ENCODE assay signal across 8 cellular contexts in genomic region chr14:24146978-24147760, GRCh38. TPM values are rescaled to one million over a fixed set of nuclear protein-coding genes. Genes with fewer than 3 reads are reported as not detected.
A peak's percentile ranks its signal among the peaks of the same experiment; 100 is the strongest.
DNase-seq lines count a peak whose midpoint lies in the region; ATAC-seq, FAIRE-seq and TF ChIP-seq lines count a peak whose summit lies in the region.

RNF31 (plus strand) TSS chr14:24147498; CDS start chr14:24147699, 201 bp downstream.

- H3K9ac ChIP-seq in H1 (replicated peaks in 1 of 4; ENCODE audit: extremely low read depth in 1 of 4, low read depth in 3 of 4, low read length in 3 of 4) (peak within 1 kb of the TSS; percentile 66 to 73 (median 70)), mesendoderm (ENCODE audit: low read length) (peak within 1 kb of the TSS; percentile 98)

- no peak within 1 kb of the TSS for H3K4ac ChIP-seq in H1 (replicated peaks; ENCODE audit: insufficient read length, low read depth, low read length)
- H3K4ac ChIP-seq in mesendoderm (ENCODE audit: low read depth, low read length) = no peak within 1 kb of the TSS

- H3K79me1 ChIP-seq in H1 (ENCODE audit: low read depth, low read length) = peaks cover 11% of the 10 kb centered on the region; the same call in 1 of the 2 replicates
- peaks cover 20% of the 10 kb centered on the region for H3K79me1 ChIP-seq in mesendoderm (ENCODE audit: low read length)

- peak within 1 kb of the TSS; percentile 34 for H4K91ac ChIP-seq in H1 (replicated peaks; ENCODE audit: insufficient read length, low read length)

- H2BK12ac ChIP-seq in H1 (ENCODE audit: low read depth, low read length) = 0 out of 2 replicates have a peak within 1 kb of the TSS, but pooled peaks have one; percentile 46

- TF ChIP-seq CTCF in H1 (IDR thresholded peaks at IDR 0.05; ENCODE audit: control extremely low read depth in 1 of 3, insufficient read depth in 1 of 3, low read depth in 1 of 3, low read length in 3 of 3) = no peak

- H3K18ac ChIP-seq in H1 (ENCODE audit: extremely low read depth, low read length) (peak within 1 kb of the TSS; percentile 53; the same call in 1 of the 2 replicates), mesendoderm (ENCODE audit: low read length) (peak within 1 kb of the TSS; percentile 43)

- DNase-seq in COLO668 (lab: John Stamatoyannopoulos, UW; ENCODE audit: unreplicated experiment) (peak; percentile 99), HT1080 (ENCODE audit: low read depth) (peak; percentile 98), NOMO-1 treated with DMSO at 0.1 percent for 48 hours (lab: John Stamatoyannopoulos, UW; ENCODE audit: unreplicated experiment) (peak; percentile 100), H1 (ENCODE audit: low read depth in 1 of 2, low spot score in 2 of 2) (peak; percentile 93 to 96), mesendoderm (peak; percentile 99)
- DNase-seq in activated CD8-positive, alpha-beta memory T cell treated with anti-CD3 and anti-CD28 coated beads for 4 hours (ENCODE audit: low read depth in 2 of 2) = peak; percentile 93 to 96
- peak; percentile 94 for DNase-seq in stimulated activated CD8-positive, alpha-beta memory T cell treated with anti-CD3 and anti-CD28 coated beads, Interleukin-15, amount 100 ng/mL, for 1 hour (ENCODE audit: low read depth)

- no peak within 1 kb of the TSS for H2BK20ac ChIP-seq in H1 (ENCODE audit: low read length)

- peaks cover 0 to 19% of the 10 kb centered on the region in 2 experiments for H4K20me1 ChIP-seq in H1 (replicated peaks in 1 of 2; ENCODE audit: control insufficient read depth in 1 of 2, insufficient read depth in 2 of 2, low read length in 2 of 2)

- peaks cover 10% of the 10 kb centered on the region for H3K23me2 ChIP-seq in H1 (ENCODE audit: low read depth, low read length)

- H3K27me3 ChIP-seq in H1 (replicated peaks in 1 of 4; ENCODE audit: control insufficient read depth in 3 of 4, extremely low read depth in 1 of 4, insufficient read depth in 3 of 4, low read length in 3 of 4) (no peaks in the 10 kb centered on the region), mesendoderm (ENCODE audit: insufficient read depth, low read length, poor library complexity) (no peaks in the 10 kb centered on the region)

- H3K9me3 ChIP-seq in H1 (ENCODE audit: insufficient read depth in 2 of 2, low read depth in 1 of 2, low read length in 1 of 2) = no peaks in the 10 kb centered on the region

- TF ChIP-seq EP300 in H1 (IDR thresholded peaks at IDR 0.05; ENCODE audit: borderline replicate concordance in 1 of 2, low read depth in 2 of 2, low read length in 2 of 2) = no peak

- H3K4me2 ChIP-seq in H1 (ENCODE audit: insufficient read depth in 1 of 2, low read depth in 2 of 2, low read length in 2 of 2) (peak within 1 kb of the TSS; percentile 83 to 96), mesendoderm (ENCODE audit: low read length) (peak within 1 kb of the TSS; percentile 98)

- POLR2A ChIA-PET in H1 (lab: Charles Lee; ENCODE audit: partially characterized antibody) = interaction anchor here (0.6 to 9.6 kb wide), 20 partner anchors 9 to 152 kb away, joined by 3 to 86 read pairs (median 5); partner anchors contain the start of genes CHMP4A, DCAF11, DHRS1 and IPO4

- peak within 1 kb of the TSS; percentile 94 for H2BK5ac ChIP-seq in H1 (ENCODE audit: low read depth, low read length)
- peak within 1 kb of the TSS; percentile 80 for H2BK5ac ChIP-seq in mesendoderm (ENCODE audit: low read length)

- H4K5ac ChIP-seq in H1 (ENCODE audit: insufficient read length, low read depth, low read length) (peak within 1 kb of the TSS; percentile 2), mesendoderm (ENCODE audit: low read length) (no peak within 1 kb of the TSS)

- H3K4me1 ChIP-seq in H1 (replicated peaks in 1 of 4; ENCODE audit: control insufficient read depth in 3 of 4, insufficient read depth in 4 of 4, low read length in 3 of 4) = peaks cover 0 to 10% (median 7%) of the 10 kb centered on the region in 4 experiments; a peak in 5 of 7 replicates
- H3K4me1 ChIP-seq in mesendoderm (ENCODE audit: control insufficient read depth, low read depth, low read length) = peaks cover 8% of the 10 kb centered on the region

- H3K23ac ChIP-seq in H1 (ENCODE audit: insufficient read length) (no peak within 1 kb of the TSS), mesendoderm (ENCODE audit: low read length) (peak within 1 kb of the TSS; percentile 66)

- WGBS in H1 (ENCODE audit: extremely low coverage in 1 of 2, insufficient coverage in 1 of 2, insufficient read length in 1 of 2, insufficient replicate concordance in 2 of 2, low coverage in 1 of 2, low lambda C conversion rate in 2 of 2, missing lambda C conversion rate in 1 of 2), 2 experiments = 1% methylated on average over 55 of the region's 57 CpGs; no CpG with 5 or more reads in 1 of the 2 experiments
- no CpG with 5 or more reads among the region's 57 CpGs for WGBS in mesendoderm (ENCODE audit: extremely low coverage, insufficient coverage, low lambda C conversion rate)

- CTCF ChIA-PET in H1 (lab: Charles Lee; ENCODE audit: partially characterized antibody) = interaction anchor here (0.6 to 3.7 kb wide), 10 partner anchors 10 to 89 kb away, joined by 4 to 24 read pairs (median 6); partner anchors contain the start of genes DCAF11, IRF9, NRL and PSME1

- peak; percentile 71 for ATAC-seq in GM21360 (IDR thresholded peaks at IDR 0.05; ENCODE audit: unreplicated experiment)

- H2AK5ac ChIP-seq in H1 (ENCODE audit: low read depth, low read length) = no peak within 1 kb of the TSS
- peak within 1 kb of the TSS; percentile 38 for H2AK5ac ChIP-seq in mesendoderm (ENCODE audit: low read length)

- peaks cover 0 to 28% of the 10 kb centered on the region in 2 experiments; a peak in 3 of 4 replicates for H3K79me2 ChIP-seq in H1 (ENCODE audit: control insufficient read depth in 1 of 2, insufficient read depth in 2 of 2, low read length in 2 of 2)
- peaks cover 16% of the 10 kb centered on the region for H3K79me2 ChIP-seq in mesendoderm (ENCODE audit: control insufficient read depth, insufficient read depth, low read length)

- H3K27ac ChIP-seq in H1 (ENCODE audit: low read depth, low read length) = peak within 1 kb of the TSS; percentile 45; the same call in 1 of the 2 replicates
- H3K27ac ChIP-seq in mesendoderm (ENCODE audit: low read depth, low read length) = peak within 1 kb of the TSS; percentile 82

- peak within 1 kb of the TSS; percentile 83; the same call in 1 of the 2 replicates for H2AFZ ChIP-seq in H1 (ENCODE audit: low read length)

- peak within 1 kb of the TSS; percentile 52 for H3K56ac ChIP-seq in H1 (replicated peaks; ENCODE audit: insufficient read length, low read depth, low read length)
- H3K56ac ChIP-seq in mesendoderm (ENCODE audit: low read length) = peak within 1 kb of the TSS; percentile 98

- H3K4me3 ChIP-seq in H1 (ENCODE audit: extremely low read depth in 1 of 4, insufficient read depth in 2 of 4, low read depth in 3 of 4, low read length in 4 of 4) (peak within 1 kb of the TSS; percentile 92 to 98 (median 96)), mesendoderm (ENCODE audit: low read length) (peak within 1 kb of the TSS; percentile 96)

- H2BK120ac ChIP-seq in H1 (replicated peaks; ENCODE audit: low read depth, low read length) = no peak within 1 kb of the TSS
- H2BK120ac ChIP-seq in mesendoderm (ENCODE audit: low read depth, low read length) = no peak within 1 kb of the TSS

- TF ChIP-seq POLR2A in H1 (IDR thresholded peaks at IDR 0.05; ENCODE audit: control extremely low read depth in 1 of 2, low read depth in 2 of 2, low read length in 2 of 2) = peak in 1 of 2 experiments; percentile 55; a peak in 1 of 3 replicates

- peaks cover 14 to 35% (median 30%) of the 10 kb centered on the region in 4 experiments for H3K36me3 ChIP-seq in H1 (ENCODE audit: control insufficient read depth in 2 of 4, insufficient read depth in 4 of 4, low read length in 3 of 4)
- H3K36me3 ChIP-seq in mesendoderm (ENCODE audit: control insufficient read depth, insufficient read depth, low read length) = peaks cover 12% of the 10 kb centered on the region

- no peak within 1 kb of the TSS for H3K14ac ChIP-seq in H1 (ENCODE audit: insufficient read length)

- TF ChIP-seq RAD21 in H1 (IDR thresholded peaks at IDR 0.05 in 1 of 2, conservative IDR thresholded peaks at IDR 0.05 in 1 of 2; ENCODE audit: low read depth in 2 of 2, low read length in 2 of 2) = no peak

- H2BK15ac ChIP-seq in H1 (ENCODE audit: low read length) (no peak within 1 kb of the TSS), mesendoderm (replicated peaks; ENCODE audit: low read depth) (no peak within 1 kb of the TSS)

- H4K8ac ChIP-seq in H1 (ENCODE audit: extremely low read depth, insufficient read depth, low read length) (no peak within 1 kb of the TSS; the same call in 1 of the 2 replicates), mesendoderm (ENCODE audit: low read depth, low read length) (no peak within 1 kb of the TSS)

- FAIRE-seq in H1 (lab: Jason Lieb, UNC) = peak; percentile 65

TF ChIP-seq in H1, 55 proteins besides CTCF, POLR2A, EP300 and RAD21 (continues in another document):
- TF ChIP-seq ASH2L (IDR thresholded peaks at IDR 0.05; ENCODE audit: low read length) (peak; percentile 33), MAFK (IDR thresholded peaks at IDR 0.05; ENCODE audit: low read depth, low read length) (no peak), SIN3A (conservative IDR thresholded peaks at IDR 0.05 in 1 of 2, IDR thresholded peaks at IDR 0.05 in 1 of 2; ENCODE audit: low read depth in 1 of 2, low read length in 2 of 2) (0 out of 4 replicates have a peak, but pooled peaks of 1 of the 2 experiments have one; percentile 17), KDM1A (IDR thresholded peaks at IDR 0.05; ENCODE audit: borderline replicate concordance, low read length) (no peak), JUND (IDR thresholded peaks at IDR 0.05; ENCODE audit: low read length) (no peak), CHD1 (IDR thresholded peaks at IDR 0.05; ENCODE audit: low read depth, low read length) (no peak)

RNA-seq across cellular contexts. Expression of gene RNF31, which starts in this region (rescaled TPM):
- 57.7 and 69.8 TPM in 2 replicates for total RNA-seq in HT1080 (2014; rRNA removed; shearing (Covaris generic))
- 30.6 and 33.4 TPM in 2 replicates for polyA plus RNA-seq in HT1080 (2015; cell fraction: cytosol; rRNA removed)
- 69.4 and 87.4 TPM in 2 replicates for polyA plus RNA-seq in HT1080 (2015; cell fraction: nucleus; rRNA removed)
- total RNA-seq in H1 (2021; fragmentation: NEBNext Ultra II Directional; extraction: Animal tissue kit (Norgen Biotek cat#: 25700)) = 57.8 and 72.0 TPM in 2 replicates
- polyA plus RNA-seq in H1 (2011; rRNA removed) = 17.5 and 40.6 TPM in 2 replicates
- polyA plus RNA-seq in H1 (2011; cell fraction: cytosol; rRNA removed) = 27.8 TPM
- polyA plus RNA-seq in H1 (2011; cell fraction: nucleus; rRNA removed) = 164 TPM
- 47.9 to 85.7 TPM (median 78.8 TPM) in 4 replicates for polyA plus RNA-seq in H1 (2012, experiment 1 of 2)
- 57.9 TPM for polyA plus RNA-seq in H1 (2012, experiment 2 of 2)
- polyA plus RNA-seq in H1 (2013, experiment 1 of 2) = 69.0 TPM
- 55.5 TPM for polyA plus RNA-seq in H1 (2013, experiment 2 of 2)
- 56.8 and 66.3 TPM in 2 replicates for polyA minus RNA-seq in H1 (2011; rRNA and poly(A)+ RNA removed)
- 31.2 TPM for polyA minus RNA-seq in H1 (2011; cell fraction: cytosol; rRNA and poly(A)+ RNA removed)
- 82.4 TPM for polyA minus RNA-seq in H1 (2011; cell fraction: nucleus; rRNA and poly(A)+ RNA removed)
- 56.1 TPM for polyA plus RNA-seq in mesendoderm (2013, experiment 1 of 2)
- 50.3 TPM for polyA plus RNA-seq in mesendoderm (2013, experiment 2 of 2)

Comparison
In these comparisons a context has a peak if more than half of its experiments do, and no peak if none do; other contexts are left out.
1. Peak in every context shown above with its lines: DNase-seq, ATAC-seq, H3K4me3 ChIP-seq and H3K27ac ChIP-seq.